10 cellular contexts compared by ENCODE assay signal in genomic region chr13:22061371-22061805, GRCh38.
A peak's percentile ranks its signal among the peaks of the same experiment; 100 is the strongest.
DNase-seq lines count a peak whose midpoint lies in the region; ATAC-seq and TF ChIP-seq lines count a peak whose summit lies in the region.
"Had no signal": no experiment of that assay in that cellular context is flagged by ENCODE, and none has a peak within 500 bp of the region (broad histone marks: within the 10 kb centered on the region; RNA-seq: fewer than 3 reads in every experiment).

No MANE protein-coding gene starts in this region.

- TF ChIP-seq CTCF in hepatocyte (IDR thresholded peaks at IDR 0.05; ENCODE audit: poor library complexity) = peak; percentile 8

- H4K20me1 ChIP-seq in hepatocyte (ENCODE audit: insufficient read depth, poor library complexity, severe bottlenecking) = no peaks in the 10 kb centered on the region

- H3K9me3 ChIP-seq in hepatocyte (ENCODE audit: low read depth) = no peaks in the 10 kb centered on the region

- no peak overlapping the region for H3K27ac ChIP-seq in hepatocyte
- H3K27ac ChIP-seq: dorsolateral prefrontal cortex, HL-60 had no signal

- WGBS in hepatocyte (ENCODE audit: low lambda C conversion rate, missing lambda C conversion rate) = 70% methylated on average over 8 of the region's 8 CpGs

- H3K9me2 ChIP-seq in hepatocyte (replicated peaks; ENCODE audit: insufficient read depth) = no peaks in the 10 kb centered on the region

- H3K4me1 ChIP-seq in hepatocyte (ENCODE audit: insufficient read depth) = peaks cover 12% of the 10 kb centered on the region

- ATAC-seq in GM18517 (IDR thresholded peaks at IDR 0.05; ENCODE audit: unreplicated experiment) (peak; percentile 51), HG02852 (IDR thresholded peaks at IDR 0.05; ENCODE audit: unreplicated experiment) (peak; percentile 78)
- ATAC-seq in activated CD4-positive, CD25-positive, alpha-beta regulatory T cell treated with anti-CD3 and anti-CD28 coated beads, Interleukin-2, amount 50 U/mL, for 24 hours = peak; percentile 90 to 93

- no peak overlapping the region for H3K4me2 ChIP-seq in hepatocyte

- H2AFZ ChIP-seq in hepatocyte = no peak overlapping the region

- no peaks in the 10 kb centered on the region for H3K27me3 ChIP-seq in hepatocyte
- H3K27me3 ChIP-seq: dorsolateral prefrontal cortex had no signal

- no peak for DNase-seq in hepatocyte (ENCODE audit: low spot score)
- peak in 4 of 6 experiments; percentile 39 to 63 (median 54) for DNase-seq in stimulated activated naive CD4-positive, alpha-beta T cell (lab: John Stamatoyannopoulos, UW)
- DNase-seq in A172 (ENCODE audit: low spot score) = no peak
- DNase-seq in D341Med (ENCODE audit: low spot score) = no peak
- DNase-seq in AG08396 (ENCODE audit: low spot score) = no peak

- H3K36me3 ChIP-seq in hepatocyte (replicated peaks; ENCODE audit: insufficient read depth, low read depth) = no peaks in the 10 kb centered on the region

- no peak overlapping the region for H3K4me3 ChIP-seq in hepatocyte
- H3K4me3 ChIP-seq: dorsolateral prefrontal cortex had no signal

- no peaks in the 10 kb centered on the region for H3K79me2 ChIP-seq in hepatocyte

Comparison
In these comparisons a context has a peak if more than half of its experiments do, and no peak if none do; other contexts are left out.
1. DNase-seq: peak in stimulated activated naive CD4-positive, alpha-beta T cell (4 of 6); none in hepatocyte (single experiment), A172 (single experiment), D341Med (single experiment) and AG08396 (single experiment).
2. Peak in every context shown above with its lines, with median percentiles within 50 percentile points of each other: ATAC-seq.